Comparison of ENCODE assay signal across 19 cellular contexts in genomic region chr16:67517178-67517492, GRCh38. TPM values are rescaled to one million over a fixed set of nuclear protein-coding genes. Genes with fewer than 3 reads are reported as not detected.
DNase-seq lines count a peak whose midpoint lies in the region; ATAC-seq and TF ChIP-seq lines count a peak whose summit lies in the region.
"Had no signal": no experiment of that assay in that cellular context is flagged by ENCODE, and none has a peak within 500 bp of the region (broad histone marks: within the 10 kb centered on the region; RNA-seq: fewer than 3 reads in every experiment).

No MANE protein-coding gene starts in this region.

- peak overlapping the region; percentile 94 for H2AK5ac ChIP-seq in mesenchymal stem cell (ENCODE audit: low read length, severe bottlenecking)

- H3K9me3 ChIP-seq in OCI-LY7 (ENCODE audit: low read length) (no peaks in the 10 kb centered on the region), mesenchymal stem cell (ENCODE audit: control insufficient read depth, low read length) (no peaks in the 10 kb centered on the region)
- H3K9me3 ChIP-seq: MG63 had no signal

- no peak overlapping the region for H2BK120ac ChIP-seq in mesenchymal stem cell (ENCODE audit: low read depth, low read length)

- DNase-seq in activated naive CD4-positive, alpha-beta T cell treated with anti-CD3 and anti-CD28 coated beads, Interleukin-2, amount 10 ng/mL, durations not matched to agents 7 days and 5 days, result no peak
- no peak for DNase-seq in activated naive CD4-positive, alpha-beta T cell treated with anti-CD3 and anti-CD28 coated beads, Interleukin-2, amount 50 U/mL, for 72 hours (ENCODE audit: low spot score in 2 of 2)
- peak; percentile 42 for DNase-seq in OCI-LY7 (ENCODE audit: low spot score)
- no peak for DNase-seq in mesenchymal stem cell
- no peak for DNase-seq in stimulated activated naive B cell treated with anti-CD40 and anti-IgM and Interleukin-4, amounts not matched to agents 10 μg/mL and 1 μg/mL and 100 μg/mL, for 72 hours
- no peak for DNase-seq in glomerular visceral epithelial cell (ENCODE audit: extremely low spot score)
- DNase-seq: 8988T, DMS 273 treated with DMSO at 0.1 percent for 48 hours, GF-D8, H7, MG63, NCI-H1092, NCI-H146, NCI-H2081 treated with DMSO at 0.1 percent for 48 hours, NCI-H524 treated with DMSO at 0.1 percent for 48 hours had no signal

- no peak overlapping the region for H3K4ac ChIP-seq in mesenchymal stem cell (ENCODE audit: low read depth in 1 of 2, low read length in 2 of 2)

- H3K27me3 Mint-ChIP-seq in activated naive CD4-positive, alpha-beta T cell treated with anti-CD3 and anti-CD28 coated beads, Interleukin-2, amount 10 ng/mL, durations not matched to agents 7 days and 5 days, result peaks cover 37% of the 10 kb centered on the region
- H3K27me3 Mint-ChIP-seq in stimulated activated naive B cell treated with anti-CD40 and anti-IgM and Interleukin-4, amounts not matched to agents 10 μg/mL and 1 μg/mL and 100 μg/mL, for 72 hours, result no peaks in the 10 kb centered on the region

- H3K4me1 ChIP-seq in OCI-LY7 (ENCODE audit: insufficient read depth, low read length, poor library complexity, severe bottlenecking) (peaks cover 80% of the 10 kb centered on the region), mesenchymal stem cell (ENCODE audit: control insufficient read depth, insufficient read depth, low read depth, low read length) (peaks cover 24% of the 10 kb centered on the region)

- H3K4me2 ChIP-seq in OCI-LY7 (ENCODE audit: low read length) (peak overlapping the region; percentile 85), mesenchymal stem cell (ENCODE audit: low read length, poor library complexity, severe bottlenecking) (no peak overlapping the region)

- intact Hi-C loops in OCI-LY7 (cut with micrococcal nuclease; ENCODE audit: unreplicated experiment), result no loop called here

- H3K36me3 Mint-ChIP-seq in activated naive CD4-positive, alpha-beta T cell treated with anti-CD3 and anti-CD28 coated beads, Interleukin-2, amount 10 ng/mL, durations not matched to agents 7 days and 5 days, result no peaks in the 10 kb centered on the region
- no peaks in the 10 kb centered on the region for H3K36me3 Mint-ChIP-seq in activated naive CD4-positive, alpha-beta T cell treated with anti-CD3 and anti-CD28 coated beads, Interleukin-2, amount 50 U/mL, for 72 hours
- H3K36me3 Mint-ChIP-seq in stimulated activated naive B cell treated with anti-CD40 and anti-IgM and Interleukin-4, amounts not matched to agents 10 μg/mL and 1 μg/mL and 100 μg/mL, for 72 hours, result peaks cover 23 to 31% of the 10 kb centered on the region in 2 donors

- H3K4me3 Mint-ChIP-seq in activated naive CD4-positive, alpha-beta T cell treated with anti-CD3 and anti-CD28 coated beads, Interleukin-2, amount 10 ng/mL, durations not matched to agents 7 days and 5 days, result no peak overlapping the region
- peak overlapping the region in 1 of 2 donors; percentile 64 for H3K4me3 Mint-ChIP-seq in stimulated activated naive B cell treated with anti-CD40 and anti-IgM and Interleukin-4, amounts not matched to agents 10 μg/mL and 1 μg/mL and 100 μg/mL, for 72 hours

- BruUV-seq in OCI-LY7 (replicated peaks; lab: Mats Ljungman, UMichigan), result no TSS peak

- WGBS in mesenchymal stem cell, result 94% methylated on average over 4 of the region's 4 CpGs

- no peaks in the 10 kb centered on the region for H4K20me1 ChIP-seq in OCI-LY7 (ENCODE audit: insufficient read depth, low read length)

- no peak overlapping the region for H2BK12ac ChIP-seq in mesenchymal stem cell (ENCODE audit: low read length in 2 of 2)

- H3K18ac ChIP-seq in mesenchymal stem cell (ENCODE audit: low read depth in 1 of 2, low read length in 2 of 2), result no peak overlapping the region

- peak overlapping the region; percentile 5; the same call in 1 of the 2 replicates for H2AFZ ChIP-seq in OCI-LY7 (ENCODE audit: low read length)
- no peak overlapping the region for H2AFZ ChIP-seq in mesenchymal stem cell (ENCODE audit: low read depth, low read length)

- no peaks in the 10 kb centered on the region for H3K9me3 Mint-ChIP-seq in activated naive CD4-positive, alpha-beta T cell treated with anti-CD3 and anti-CD28 coated beads, Interleukin-2, amount 10 ng/mL, durations not matched to agents 7 days and 5 days
- H3K9me3 Mint-ChIP-seq in activated naive CD4-positive, alpha-beta T cell treated with anti-CD3 and anti-CD28 coated beads, Interleukin-2, amount 50 U/mL, for 72 hours, result no peaks in the 10 kb centered on the region
- peaks cover 0 to 1% of the 10 kb centered on the region in 2 donors for H3K9me3 Mint-ChIP-seq in stimulated activated naive B cell treated with anti-CD40 and anti-IgM and Interleukin-4, amounts not matched to agents 10 μg/mL and 1 μg/mL and 100 μg/mL, for 72 hours

- peak overlapping the region; percentile 49 for H3K27ac Mint-ChIP-seq in activated naive CD4-positive, alpha-beta T cell treated with anti-CD3 and anti-CD28 coated beads, Interleukin-2, amount 10 ng/mL, durations not matched to agents 7 days and 5 days
- H3K27ac Mint-ChIP-seq in activated naive CD4-positive, alpha-beta T cell treated with anti-CD3 and anti-CD28 coated beads, Interleukin-2, amount 50 U/mL, for 72 hours, result no peak overlapping the region
- peak overlapping the region; percentile 96 for H3K27ac Mint-ChIP-seq in stimulated activated naive B cell treated with anti-CD40 and anti-IgM and Interleukin-4, amounts not matched to agents 10 μg/mL and 1 μg/mL and 100 μg/mL, for 72 hours

- H3K14ac ChIP-seq in mesenchymal stem cell (ENCODE audit: low read length in 2 of 2), result no peak overlapping the region

- peak overlapping the region; percentile 73 for H3K9ac ChIP-seq in mesenchymal stem cell (ENCODE audit: low read length)

- H2BK5ac ChIP-seq in mesenchymal stem cell (ENCODE audit: low read depth, low read length, poor library complexity, severe bottlenecking), result peak overlapping the region; percentile 9

- H4K8ac ChIP-seq in mesenchymal stem cell (ENCODE audit: low read length), result no peak overlapping the region

- H3K4me3 ChIP-seq in OCI-LY7 (ENCODE audit: low read depth, low read length, poor library complexity, severe bottlenecking) (peak overlapping the region; percentile 61), mesenchymal stem cell (ENCODE audit: insufficient read depth in 1 of 2, low read depth in 1 of 2, low read length in 2 of 2) (no peak overlapping the region)
- H3K4me3 ChIP-seq: MG63 had no signal

- H3K23ac ChIP-seq in mesenchymal stem cell (ENCODE audit: low read length in 2 of 2), result no peak overlapping the region

- no peaks in the 10 kb centered on the region for H3K79me2 ChIP-seq in OCI-LY7 (ENCODE audit: insufficient read depth, low read depth, low read length)

- no peaks in the 10 kb centered on the region for H3K36me3 ChIP-seq in OCI-LY7 (ENCODE audit: insufficient read depth, low read length)
- H3K36me3 ChIP-seq in mesenchymal stem cell (ENCODE audit: control insufficient read depth in 1 of 2, insufficient read depth in 2 of 2, low read depth in 1 of 2, low read length in 2 of 2), result no peaks in the 10 kb centered on the region
- H3K36me3 ChIP-seq: MG63 had no signal

- peak overlapping the region; percentile 50 for H2BK15ac ChIP-seq in mesenchymal stem cell (ENCODE audit: low read depth, poor library complexity, severe bottlenecking)

- H3K27ac ChIP-seq in OCI-LY7 (ENCODE audit: low read depth, low read length, poor library complexity, severe bottlenecking) (peak overlapping the region; percentile 91), mesenchymal stem cell (ENCODE audit: low read length, poor library complexity, severe bottlenecking) (peak overlapping the region; percentile 74)
- H3K27ac ChIP-seq: C4-2B had no signal

- CTCF ChIA-PET in activated naive CD4-positive, alpha-beta T cell treated with anti-CD3 and anti-CD28 coated beads, Interleukin-2, amount 10 ng/mL, durations not matched to agents 7 days and 5 days (lab: Charles Lee), result interaction anchor here (7.2 to 7.3 kb wide), 2 partner anchors 25 to 35 kb away, joined by 74 to 167 read pairs; partner anchors contain the start of genes AGRP and ATP6V0D1
- CTCF ChIA-PET in OCI-LY7 (lab: Charles Lee; ENCODE audit: unreplicated experiment), result interaction anchor here (1.2 to 2.4 kb wide), 4 partner anchors 15 to 150 kb away, joined by 3 to 9 read pairs (median 6); partner anchors contain the start of gene CTCF

- H3K79me1 ChIP-seq in mesenchymal stem cell (replicated peaks; ENCODE audit: low read length, poor library complexity, severe bottlenecking), result no peaks in the 10 kb centered on the region

- H4K91ac ChIP-seq in mesenchymal stem cell (ENCODE audit: low read length), result no peak overlapping the region

- TF ChIP-seq CTCF in OCI-LY7 (conservative IDR thresholded peaks at IDR 0.05; ENCODE audit: low read length), result no peak

- H3K27me3 ChIP-seq in mesenchymal stem cell (ENCODE audit: control insufficient read depth in 1 of 2, insufficient read depth in 1 of 2, low read length in 2 of 2), result no peaks in the 10 kb centered on the region
- H3K27me3 ChIP-seq: MG63 had no signal

- POLR2A ChIA-PET in OCI-LY7 (lab: Charles Lee), result interaction anchor here (0.6 to 3.1 kb wide), 9 partner anchors 25 to 568 kb away, joined by 3 to 23 read pairs (median 6); partner anchors contain the start of genes AGRP, ATP6V0D1, CARMIL2 and NFATC3

- peaks cover 58% of the 10 kb centered on the region for H3K4me1 Mint-ChIP-seq in activated naive CD4-positive, alpha-beta T cell treated with anti-CD3 and anti-CD28 coated beads, Interleukin-2, amount 10 ng/mL, durations not matched to agents 7 days and 5 days
- H3K4me1 Mint-ChIP-seq in stimulated activated naive B cell treated with anti-CD40 and anti-IgM and Interleukin-4, amounts not matched to agents 10 μg/mL and 1 μg/mL and 100 μg/mL, for 72 hours, result peaks cover 54 to 80% of the 10 kb centered on the region in 2 donors

- ATAC-seq in activated naive CD4-positive, alpha-beta T cell treated with anti-CD3 and anti-CD28 coated beads, Interleukin-2, amount 50 U/mL, for 72 hours, result no peak
- no peak for ATAC-seq in stimulated activated naive B cell treated with anti-CD40 and anti-IgM and Interleukin-4, amounts not matched to agents 10 μg/mL and 1 μg/mL and 100 μg/mL, for 72 hours (replicated peaks)
- ATAC-seq in HG02885 (IDR thresholded peaks at IDR 0.05; ENCODE audit: poor library complexity, unreplicated experiment), result no peak
- ATAC-seq in GM18868 (IDR thresholded peaks at IDR 0.05; ENCODE audit: unreplicated experiment), result no peak

- no peaks in the 10 kb centered on the region for H3K9me2 ChIP-seq in OCI-LY7 (ENCODE audit: insufficient read depth, low read length)

RNA-seq across cellular contexts. Expression of gene RIPOR1, which starts 11.5 kb away (rescaled TPM):
- total RNA-seq in activated naive CD4-positive, alpha-beta T cell treated with anti-CD3 and anti-CD28 coated beads, Interleukin-2, amount 50 U/mL, for 72 hours, result 10 to 100 TPM; 34.1 to 41.4 TPM
- total RNA-seq in OCI-LY7 (2014; rRNA removed; shearing (Covaris generic)), result 8.9 and 9.7 TPM in 2 replicates
- 26.4 and 40.2 TPM in 2 replicates for total RNA-seq in OCI-LY7 (2022)
- polyA plus RNA-seq in mesenchymal stem cell (2013, experiment 1 of 2), result 59.7 TPM
- 58.4 TPM for polyA plus RNA-seq in mesenchymal stem cell (2013, experiment 2 of 2)

RNA-seq across cellular contexts. Expression of gene AGRP, which starts 33.8 kb away (rescaled TPM):
- under 1 TPM in 1 of 2 donors, not detected in 1; 0.64 TPM for total RNA-seq in activated naive CD4-positive, alpha-beta T cell treated with anti-CD3 and anti-CD28 coated beads, Interleukin-2, amount 50 U/mL, for 72 hours
- total RNA-seq in OCI-LY7 (2014; rRNA removed; shearing (Covaris generic)), result not detected in 2 replicates
- 0.52 TPM in 1 of 2 replicates, not detected in the other for total RNA-seq in OCI-LY7 (2022)
- polyA plus RNA-seq in mesenchymal stem cell (2013, experiment 1 of 2), result not detected
- not detected for polyA plus RNA-seq in mesenchymal stem cell (2013, experiment 2 of 2)
- total RNA-seq: Daoy had no signal

RNA-seq across cellular contexts. Expression of gene ATP6V0D1, which starts 36.2 kb away (rescaled TPM):
- total RNA-seq in activated naive CD4-positive, alpha-beta T cell treated with anti-CD3 and anti-CD28 coated beads, Interleukin-2, amount 50 U/mL, for 72 hours, result 10 to 100 TPM; 20.4 to 22.5 TPM
- total RNA-seq in OCI-LY7 (2014; rRNA removed; shearing (Covaris generic)), result 13.5 and 24.4 TPM in 2 replicates
- total RNA-seq in OCI-LY7 (2022), result 34.0 and 38.0 TPM in 2 replicates
- polyA plus RNA-seq in mesenchymal stem cell (2013, experiment 1 of 2), result 140 TPM
- polyA plus RNA-seq in mesenchymal stem cell (2013, experiment 2 of 2), result 136 TPM

RNA-seq across cellular contexts. Expression of gene CTCF, which starts 45.2 kb away (rescaled TPM):
- 10 to 100 TPM; 51.5 to 62.1 TPM for total RNA-seq in activated naive CD4-positive, alpha-beta T cell treated with anti-CD3 and anti-CD28 coated beads, Interleukin-2, amount 50 U/mL, for 72 hours
- 70.6 and 72.1 TPM in 2 replicates for total RNA-seq in OCI-LY7 (2014; rRNA removed; shearing (Covaris generic))
- total RNA-seq in OCI-LY7 (2022), result 83.5 and 93.3 TPM in 2 replicates
- 19.8 TPM for polyA plus RNA-seq in mesenchymal stem cell (2013, experiment 1 of 2)
- 18.5 TPM for polyA plus RNA-seq in mesenchymal stem cell (2013, experiment 2 of 2)

Comparison
In these comparisons a context has a peak if more than half of its experiments do, and no peak if none do; other contexts are left out.
1. H3K27ac Mint-ChIP-seq: peak in activated naive CD4-positive, alpha-beta T cell treated with anti-CD3 and anti-CD28 coated beads, Interleukin-2, amount 10 ng/mL, durations not matched to agents 7 days and 5 days (single experiment) and stimulated activated naive B cell treated with anti-CD40 and anti-IgM and Interleukin-4, amounts not matched to agents 10 μg/mL and 1 μg/mL and 100 μg/mL, for 72 hours (single experiment); none in activated naive CD4-positive, alpha-beta T cell treated with anti-CD3 and anti-CD28 coated beads, Interleukin-2, amount 50 U/mL, for 72 hours (0 of 2).